15 cellular contexts compared by ENCODE assay signal in the genomic region with DNA sequence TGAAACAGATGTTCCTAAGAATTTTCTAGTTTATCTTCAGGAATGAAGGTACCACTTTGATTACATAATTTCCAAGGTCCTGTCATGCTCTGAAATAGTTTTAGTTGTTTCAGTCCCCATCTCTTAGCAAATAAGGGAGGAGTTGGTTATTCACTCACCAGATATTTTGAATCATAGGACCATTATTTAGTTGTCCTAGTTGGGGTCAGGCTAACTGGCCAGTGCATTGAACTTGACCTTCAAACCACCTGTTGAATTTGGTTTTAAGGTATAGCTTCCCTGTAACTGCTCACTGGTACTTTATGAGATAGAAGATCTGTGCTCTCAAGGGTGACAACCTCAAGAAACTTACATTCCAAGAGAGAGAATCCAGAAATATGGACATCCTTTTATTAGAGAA. TPM values are rescaled to one million over a fixed set of nuclear protein-coding genes. Genes with fewer than 3 reads are reported as not detected.
DNase-seq lines count a peak whose midpoint lies in the region; ATAC-seq and TF ChIP-seq lines count a peak whose summit lies in the region.
"Had no signal": no experiment of that assay in that cellular context is flagged by ENCODE, and none has a peak within 500 bp of the region (broad histone marks: within the 10 kb centered on the region; RNA-seq: fewer than 3 reads in every experiment).

No MANE protein-coding gene starts in this region.

- ATAC-seq in activated T-cell treated with anti-CD3 and anti-CD28 coated beads, Interleukin-2, amount 50 U/mL, for 72 hours (replicated peaks in 1 of 2) = no peak
- no peak for ATAC-seq in stimulated activated naive B cell treated with anti-CD40 and anti-IgM and Interleukin-4, amounts not matched to agents 10 μg/mL and 1 μg/mL and 100 μg/mL, for 72 hours (replicated peaks)

- no peak for DNase-seq in activated T-cell treated with anti-CD3 and anti-CD28 coated beads, Interleukin-2, amount 50 U/mL, for 72 hours
- no peak for DNase-seq in activated T-cell treated with anti-CD3 and anti-CD28 coated beads, Interleukin-2, amount 50 U/mL, for 1 hour
- DNase-seq in PC-9 (no peak), hepatocyte (ENCODE audit: low spot score) (no peak), GM19238 (ENCODE audit: insufficient read length, low spot score) (no peak), NCI-H2171 (lab: John Stamatoyannopoulos, UW) (no peak), CD14-positive monocyte (ENCODE audit: low spot score) (no peak)
- DNase-seq in stimulated activated naive B cell treated with anti-CD40 and anti-IgM and Interleukin-4, amounts not matched to agents 10 μg/mL and 1 μg/mL and 100 μg/mL, for 72 hours = no peak
- DNase-seq: DMS79, foreskin melanocyte, NCI-H2029 treated with DMSO at 0.1 percent for 48 hours, NCI-H82, SHP77, thyroid gland had no signal

- H3K4me1 Mint-ChIP-seq in activated T-cell treated with anti-CD3 and anti-CD28 coated beads, Interleukin-2, amount 50 U/mL, for 72 hours (ENCODE audit: low read depth) = peaks cover 80% of the 10 kb centered on the region
- H3K4me1 Mint-ChIP-seq in stimulated activated naive B cell treated with anti-CD40 and anti-IgM and Interleukin-4, amounts not matched to agents 10 μg/mL and 1 μg/mL and 100 μg/mL, for 72 hours = peaks cover 51 to 68% of the 10 kb centered on the region in 2 donors
- peaks cover 73% of the 10 kb centered on the region for H3K4me1 Mint-ChIP-seq in CD14-positive monocyte

- H3K4me2 ChIP-seq in PC-9 (no peak overlapping the region; the same call in 1 of the 2 replicates), hepatocyte (no peak overlapping the region)

- peak overlapping the region; percentile 65; the same call in 1 of the 2 replicates for H3K27ac ChIP-seq in PC-9
- H3K27ac ChIP-seq in hepatocyte = peak overlapping the region; percentile 84
- H3K27ac ChIP-seq: parathyroid adenoma, thyroid gland had no signal

- H3K36me3 ChIP-seq in PC-9 (ENCODE audit: low read depth) (no peaks in the 10 kb centered on the region), hepatocyte (replicated peaks; ENCODE audit: insufficient read depth, low read depth) (no peaks in the 10 kb centered on the region)
- H3K36me3 ChIP-seq: thyroid gland had no signal

- no peaks in the 10 kb centered on the region for H3K9me3 ChIP-seq in PC-9 (ENCODE audit: insufficient read depth, low read depth)
- no peaks in the 10 kb centered on the region for H3K9me3 ChIP-seq in hepatocyte (ENCODE audit: low read depth)
- H3K9me3 ChIP-seq: thyroid gland had no signal

- H3K79me2 ChIP-seq in PC-9 (ENCODE audit: low read depth) = no peaks in the 10 kb centered on the region
- H3K79me2 ChIP-seq in hepatocyte = peaks cover 18% of the 10 kb centered on the region
- H3K79me2 ChIP-seq: parathyroid adenoma had no signal

- H3K4me1 ChIP-seq in PC-9 (replicated peaks; ENCODE audit: insufficient read depth) (peaks cover 40% of the 10 kb centered on the region), hepatocyte (ENCODE audit: insufficient read depth) (peaks cover 27% of the 10 kb centered on the region)
- H3K4me1 ChIP-seq: parathyroid adenoma had no signal

- H4K20me1 ChIP-seq in PC-9 (ENCODE audit: insufficient read depth) = no peaks in the 10 kb centered on the region
- no peaks in the 10 kb centered on the region for H4K20me1 ChIP-seq in hepatocyte (ENCODE audit: insufficient read depth, poor library complexity, severe bottlenecking)

- intact Hi-C loops in PC-9 (cut with micrococcal nuclease; ENCODE audit: unreplicated experiment) = loop anchor here (2.0 to 5.0 kb wide), 2 partner anchors 21 to 55 kb away; a partner anchor contains a TSS
- intact Hi-C loops in CD14-positive monocyte (cut with micrococcal nuclease) = no loop called here

- no peaks in the 10 kb centered on the region for H3K9me3 Mint-ChIP-seq in activated T-cell treated with anti-CD3 and anti-CD28 coated beads, Interleukin-2, amount 50 U/mL, for 72 hours
- no peaks in the 10 kb centered on the region for H3K9me3 Mint-ChIP-seq in stimulated activated naive B cell treated with anti-CD40 and anti-IgM and Interleukin-4, amounts not matched to agents 10 μg/mL and 1 μg/mL and 100 μg/mL, for 72 hours
- no peaks in the 10 kb centered on the region for H3K9me3 Mint-ChIP-seq in CD14-positive monocyte

- POLR2A ChIA-PET in PC-9 (lab: Charles Lee; ENCODE audit: unreplicated experiment) = no interaction called here

- peak overlapping the region in 1 of 2 donors; percentile 78 for H3K4me3 Mint-ChIP-seq in activated T-cell treated with anti-CD3 and anti-CD28 coated beads, Interleukin-2, amount 50 U/mL, for 72 hours
- H3K4me3 Mint-ChIP-seq in stimulated activated naive B cell treated with anti-CD40 and anti-IgM and Interleukin-4, amounts not matched to agents 10 μg/mL and 1 μg/mL and 100 μg/mL, for 72 hours = no peak overlapping the region
- no peak overlapping the region for H3K4me3 Mint-ChIP-seq in CD14-positive monocyte

- H3F3A ChIP-seq in PC-9 (ENCODE audit: insufficient read depth, low read depth) = peaks cover 20% of the 10 kb centered on the region

- H3K36me3 Mint-ChIP-seq in activated T-cell treated with anti-CD3 and anti-CD28 coated beads, Interleukin-2, amount 50 U/mL, for 72 hours (ENCODE audit: insufficient read depth in 2 of 2) = peaks cover 2 to 5% of the 10 kb centered on the region in 2 donors
- peaks cover 10 to 20% of the 10 kb centered on the region in 2 donors for H3K36me3 Mint-ChIP-seq in stimulated activated naive B cell treated with anti-CD40 and anti-IgM and Interleukin-4, amounts not matched to agents 10 μg/mL and 1 μg/mL and 100 μg/mL, for 72 hours
- peaks cover 2 to 13% of the 10 kb centered on the region in 2 donors for H3K36me3 Mint-ChIP-seq in CD14-positive monocyte

- TF ChIP-seq CTCF in PC-9 (conservative IDR thresholded peaks at IDR 0.05) (no peak), hepatocyte (IDR thresholded peaks at IDR 0.05; ENCODE audit: poor library complexity) (no peak), CD14-positive monocyte (IDR thresholded peaks at IDR 0.05) (no peak)

- H3K27ac Mint-ChIP-seq in activated T-cell treated with anti-CD3 and anti-CD28 coated beads, Interleukin-2, amount 50 U/mL, for 72 hours = peak overlapping the region; percentile 66
- peak overlapping the region; percentile 81 for H3K27ac Mint-ChIP-seq in stimulated activated naive B cell treated with anti-CD40 and anti-IgM and Interleukin-4, amounts not matched to agents 10 μg/mL and 1 μg/mL and 100 μg/mL, for 72 hours
- H3K27ac Mint-ChIP-seq in CD14-positive monocyte = peak overlapping the region in 1 of 7 donors; percentile 49

- H3K9me2 ChIP-seq in PC-9 (ENCODE audit: insufficient read depth) (no peaks in the 10 kb centered on the region), hepatocyte (replicated peaks; ENCODE audit: insufficient read depth) (no peaks in the 10 kb centered on the region)

- BruUV-seq in PC-9 (replicated peaks; lab: Mats Ljungman, UMichigan) = no TSS peak

- H3K4me3 ChIP-seq in PC-9 = no peak overlapping the region
- no peak overlapping the region for H3K4me3 ChIP-seq in hepatocyte
- H3K4me3 ChIP-seq: thyroid gland had no signal

- H2AFZ ChIP-seq in PC-9 (no peak overlapping the region), hepatocyte (no peak overlapping the region)
- H2AFZ ChIP-seq: parathyroid adenoma had no signal

- H3K27me3 ChIP-seq in PC-9 (ENCODE audit: insufficient read depth, low read depth) (no peaks in the 10 kb centered on the region), hepatocyte (no peaks in the 10 kb centered on the region)
- H3K27me3 ChIP-seq: thyroid gland had no signal

- CTCF ChIA-PET in PC-9 (lab: Charles Lee) = no interaction called here

- H3K27me3 Mint-ChIP-seq in activated T-cell treated with anti-CD3 and anti-CD28 coated beads, Interleukin-2, amount 50 U/mL, for 72 hours (ENCODE audit: low read depth) = no peaks in the 10 kb centered on the region
- no peaks in the 10 kb centered on the region for H3K27me3 Mint-ChIP-seq in stimulated activated naive B cell treated with anti-CD40 and anti-IgM and Interleukin-4, amounts not matched to agents 10 μg/mL and 1 μg/mL and 100 μg/mL, for 72 hours
- peaks cover 0 to 2% (median 0%) of the 10 kb centered on the region in 3 donors for H3K27me3 Mint-ChIP-seq in CD14-positive monocyte (ENCODE audit: low read depth in 3 of 3)

RNA-seq across cellular contexts. Expression of a gene that starts 53.9 kb away (rescaled TPM):
- 100 to 1,000 TPM; 117 to 137 TPM for total RNA-seq in activated T-cell treated with anti-CD3 and anti-CD28 coated beads, Interleukin-2, amount 50 U/mL, for 72 hours
- total RNA-seq in PC-9 (2021) = 15.0 and 16.4 TPM in 2 replicates
- total RNA-seq in hepatocyte = 33.9 and 37.6 TPM in 2 replicates
- polyA plus RNA-seq in hepatocyte = 18.3 and 23.4 TPM in 2 replicates
- polyA plus RNA-seq in CD14-positive monocyte = 10 to 100 TPM; 47.0 to 55.5 TPM
